Comparison of ENCODE assay signal across 8 cellular contexts in genomic region chr17:67366193-67367157, GRCh38. TPM values are rescaled to one million over a fixed set of nuclear protein-coding genes. Genes with fewer than 3 reads are reported as not detected.
DNase-seq lines count a peak whose midpoint lies in the region; ATAC-seq and TF ChIP-seq lines count a peak whose summit lies in the region.

PSMD12 (minus strand) TSS chr17:67366577; CDS start chr17:67366519, 58 bp downstream.

- no peak for TF ChIP-seq CTCF in right lobe of liver (IDR thresholded peaks at IDR 0.05)

- intact Hi-C loops in right lobe of liver (cut with DNase I) = no loop called here

- no peaks in the 10 kb centered on the region for H3K9me3 ChIP-seq in right lobe of liver

- ATAC-seq in GM19372 (IDR thresholded peaks at IDR 0.05; ENCODE audit: low read depth, unreplicated experiment) = peak; percentile 86
- peak; percentile 63 for ATAC-seq in HG03520 (IDR thresholded peaks at IDR 0.05; ENCODE audit: unreplicated experiment)
- ATAC-seq in right lobe of liver = peak; percentile 91 to 98 (median 95)

- H3K4me1 ChIP-seq in right lobe of liver = peaks cover 0 to 28% (median 10%) of the 10 kb centered on the region in 4 donors

- H3K36me3 ChIP-seq in right lobe of liver = peaks cover 0 to 7% (median 0%) of the 10 kb centered on the region in 4 donors

- WGBS in right lobe of liver (ENCODE audit: insufficient coverage, low coverage, low lambda C conversion rate, missing lambda C conversion rate) = 4% methylated on average over 7 of the region's 55 CpGs

- peak; percentile 94 for DNase-seq in CD1c-positive myeloid dendritic cell (ENCODE audit: extremely low spot score)
- DNase-seq in NCI-H748 (lab: John Stamatoyannopoulos, UW; ENCODE audit: unreplicated experiment) = peak; percentile 92
- DNase-seq in activated CD4-positive, alpha-beta T cell treated with anti-CD3 and anti-CD28 coated beads, Interleukin-2, amount 50 U/mL, for 4 hours = peak; percentile 89 to 93
- peak; percentile 83 to 91 for DNase-seq in dermis microvascular lymphatic vessel endothelial cell (ENCODE audit: low read depth in 2 of 2)
- peak; percentile 95 to 97 (median 96) for DNase-seq in right lobe of liver
- peak; percentile 91 to 95 for DNase-seq in stimulated activated CD4-positive, alpha-beta T cell treated with anti-CD3 and anti-CD28 coated beads, Interleukin-4, amount 100 ng/mL, for 4 hours

- H3K27me3 ChIP-seq in right lobe of liver = no peaks in the 10 kb centered on the region

- H3K4me3 ChIP-seq in right lobe of liver = peak within 1 kb of the TSS; percentile 88 to 96 (median 93)

- H3K27ac ChIP-seq in right lobe of liver = peak within 1 kb of the TSS; percentile 96 to 98 (median 97)

- peak; percentile 91 for TF ChIP-seq POLR2A in right lobe of liver (IDR thresholded peaks at IDR 0.05)

RNA-seq across cellular contexts. Expression of gene PSMD12, which starts in this region (rescaled TPM):
- 22.5 and 24.1 TPM in 2 replicates for total RNA-seq in dermis microvascular lymphatic vessel endothelial cell
- 10 to 100 TPM; 27.3 to 40.1 (median 31.1) TPM for total RNA-seq in right lobe of liver

Comparison
In these comparisons a context has a peak if more than half of its experiments do, and no peak if none do; other contexts are left out.
1. Peak in every context shown above with its lines: DNase-seq, ATAC-seq, H3K4me3 ChIP-seq and H3K27ac ChIP-seq.